In genomic region chr20:36806049-36806448, GRCh38 we compare ENCODE assay signal across 29 cellular contexts.
"Had no signal": no experiment of that assay in that cellular context is flagged by ENCODE, and none has a peak within 500 bp of the region (broad histone marks: within the 10 kb centered on the region; RNA-seq: fewer than 3 reads in every experiment).

No MANE protein-coding gene starts in this region.

- H3K4me3 Mint-ChIP-seq: immature natural killer cell; mesothelial cell of epicardium; naive thymus-derived CD4-positive, alpha-beta T cell; natural killer cell treated with Interleukin-12 subunit alpha and Interleukin-12 subunit beta and Interleukin-15 and Interleukin-18, amount 100 ng/mL, for 72 hours; stimulated activated naive CD8-positive, alpha-beta T cell treated with anti-CD3 and anti-CD28 coated beads, Interleukin-15, Interleukin-2, amounts not matched to agents 100 ng/mL and 50 ng/mL, for 24 hours; type B pancreatic cell had no signal

- H3K27me3 ChIP-seq: left lung, pancreas, suprapubic skin, tibial nerve, uterus had no signal

- H3K9me3 Mint-ChIP-seq: immature natural killer cell; mesothelial cell of epicardium; naive thymus-derived CD4-positive, alpha-beta T cell; natural killer cell treated with Interleukin-12 subunit alpha and Interleukin-12 subunit beta and Interleukin-15 and Interleukin-18, amount 100 ng/mL, for 72 hours; stimulated activated naive CD8-positive, alpha-beta T cell treated with anti-CD3 and anti-CD28 coated beads, Interleukin-15, Interleukin-2, amounts not matched to agents 100 ng/mL and 50 ng/mL, for 24 hours; type B pancreatic cell had no signal

- H3K4me3 ChIP-seq: left lung, lower lobe of right lung, mucosa of descending colon, pancreas, prostate gland, skin epidermis, suprapubic skin, thoracic aorta, tibial nerve, uterus had no signal

- ATAC-seq: left colon; left lung; lower lobe of right lung; mucosa of descending colon; naive thymus-derived CD4-positive, alpha-beta T cell; natural killer cell treated with Interleukin-12 subunit alpha and Interleukin-12 subunit beta and Interleukin-15 and Interleukin-18, amount 100 ng/mL, for 72 hours; pancreas; right cardiac atrium; sciatic nerve had no signal

- H3K9me3 ChIP-seq: left lung, lower lobe of right lung, mucosa of descending colon, pancreas, prostate gland, suprapubic skin, thoracic aorta, tibial nerve, uterus had no signal

- H3K27me3 Mint-ChIP-seq: naive thymus-derived CD4-positive, alpha-beta T cell; natural killer cell treated with Interleukin-12 subunit alpha and Interleukin-12 subunit beta and Interleukin-15 and Interleukin-18, amount 100 ng/mL, for 72 hours; stimulated activated naive CD8-positive, alpha-beta T cell treated with anti-CD3 and anti-CD28 coated beads, Interleukin-15, Interleukin-2, amounts not matched to agents 100 ng/mL and 50 ng/mL, for 24 hours; type B pancreatic cell had no signal

- H3K27ac Mint-ChIP-seq: immature natural killer cell; mesothelial cell of epicardium; natural killer cell treated with Interleukin-12 subunit alpha and Interleukin-12 subunit beta and Interleukin-15 and Interleukin-18, amount 100 ng/mL, for 72 hours; stimulated activated naive CD8-positive, alpha-beta T cell treated with anti-CD3 and anti-CD28 coated beads, Interleukin-15, Interleukin-2, amounts not matched to agents 100 ng/mL and 50 ng/mL, for 24 hours; type B pancreatic cell had no signal

- DNase-seq: hypothalamus; immature natural killer cell; kidney; left colon; left lung; lower lobe of right lung; mesendoderm; mucosa of descending colon; naive thymus-derived CD4-positive, alpha-beta T cell; pancreas; posterior cingulate gyrus; retina; stimulated activated CD4-positive, alpha-beta T cell treated with anti-CD3 and anti-CD28 coated beads, Interleukin-12 subunit alpha, Interleukin-12 subunit beta, amount 100 ng/mL, for 4 hours; stimulated activated CD4-positive, alpha-beta T cell treated with anti-CD3 and anti-CD28 coated beads, Interleukin-15, amount 100 ng/mL, for 24 hours; stimulated activated CD4-positive, alpha-beta T cell treated with anti-CD3 and anti-CD28 coated beads, Interleukin-2, amount 100 ng/mL, for 24 hours; stimulated activated CD4-positive, alpha-beta T cell treated with anti-CD3 and anti-CD28 coated beads, Interleukin-4, amount 100 ng/mL, for 1 hour; stimulated activated naive CD4-positive, alpha-beta T cell; uterus had no signal

- H3K4me1 ChIP-seq: lower lobe of right lung, pancreas, prostate gland, uterus had no signal

- H3K4me1 Mint-ChIP-seq: immature natural killer cell, mesothelial cell of epicardium had no signal

- H3K36me3 ChIP-seq: uterus had no signal

- H3K27ac ChIP-seq: left lung, lower lobe of right lung, pancreas, prostate gland, skin epidermis, suprapubic skin, thoracic aorta, tibial nerve, uterus had no signal

- H3K36me3 Mint-ChIP-seq: natural killer cell treated with Interleukin-12 subunit alpha and Interleukin-12 subunit beta and Interleukin-15 and Interleukin-18, amount 100 ng/mL, for 72 hours had no signal
